In the genomic region with DNA sequence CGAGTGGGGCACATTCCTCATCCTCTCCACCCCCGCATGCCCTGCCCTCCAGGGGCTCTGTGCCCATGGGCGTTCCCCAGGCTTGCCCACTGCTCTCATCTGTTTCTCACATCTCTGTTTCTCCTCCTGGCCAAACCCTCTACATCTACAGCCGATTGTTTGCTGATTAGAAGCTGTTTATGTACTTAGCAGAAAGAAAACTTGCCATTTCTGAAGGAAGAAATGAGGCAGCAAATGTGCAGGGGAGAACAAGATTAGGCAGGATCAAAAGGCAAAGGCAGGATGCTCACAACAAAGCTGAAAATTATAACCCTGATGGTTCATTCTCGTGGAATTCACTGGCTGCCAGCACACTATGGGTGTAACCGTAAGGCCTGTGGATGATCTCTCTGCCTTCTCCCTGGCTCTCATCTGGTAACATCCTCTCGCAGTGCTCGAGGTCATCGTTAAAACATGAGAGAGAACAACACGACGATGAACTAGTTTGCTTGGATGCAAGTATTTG, we compare ENCODE assay signal across 12 cellular contexts.
DNase-seq lines count a peak whose midpoint lies in the region; ATAC-seq and TF ChIP-seq lines count a peak whose summit lies in the region.
"Had no signal": no experiment of that assay in that cellular context is flagged by ENCODE, and none has a peak within 500 bp of the region (broad histone marks: within the 10 kb centered on the region; RNA-seq: fewer than 3 reads in every experiment).

No MANE protein-coding gene starts in this region.

- H3K9me3 ChIP-seq in SJSA1 (replicated peaks) (no peaks in the 10 kb centered on the region), fibroblast of lung (ENCODE audit: control insufficient read depth, insufficient read depth, low read depth, low read length) (no peaks in the 10 kb centered on the region), stomach (no peaks in the 10 kb centered on the region)
- H3K9me3 ChIP-seq: lower lobe of right lung had no signal

- H3K4me1 Mint-ChIP-seq in GM23338, result no peaks in the 10 kb centered on the region; the same call in 2 of the 3 replicates

- peaks cover 2% of the 10 kb centered on the region for H3K27me3 Mint-ChIP-seq in GM23338 (ENCODE audit: insufficient read depth, low read depth, poor library complexity)

- H3K36me3 Mint-ChIP-seq in GM23338 (ENCODE audit: low read depth), result no peaks in the 10 kb centered on the region

- H3K9me3 Mint-ChIP-seq in GM23338, result no peaks in the 10 kb centered on the region; the same call in 2 of the 3 replicates

- H3K27ac Mint-ChIP-seq in GM23338, result no peak overlapping the region

- no peaks in the 10 kb centered on the region for H3F3A ChIP-seq in GM23338 (replicated peaks; ENCODE audit: low read depth)

- H3K4me2 ChIP-seq in GM23338, result no peak overlapping the region
- H3K4me2 ChIP-seq in fibroblast of lung (ENCODE audit: extremely low read depth, insufficient read depth, low read length), result peak overlapping the region; percentile 79

- no peak overlapping the region for H3K4me3 ChIP-seq in GM23338
- H3K4me3 ChIP-seq in SJSA1, result peak overlapping the region; percentile 11
- peak overlapping the region in 1 of 4 experiments; percentile 7 for H3K4me3 ChIP-seq in fibroblast of lung (replicated peaks in 1 of 4; ENCODE audit: control extremely low read depth in 1 of 4, insufficient read depth in 1 of 4, low read depth in 3 of 4, low read length in 4 of 4)
- no peak overlapping the region for H3K4me3 ChIP-seq in skin epidermis
- H3K4me3 ChIP-seq in stomach, result no peak overlapping the region
- H3K4me3 ChIP-seq: K562, lower lobe of right lung had no signal

- TF ChIP-seq EP300 in stomach (IDR thresholded peaks at IDR 0.05), result no peak

- no peaks in the 10 kb centered on the region for H3K4me1 ChIP-seq in GM23338 (ENCODE audit: insufficient read depth)
- peaks cover 29% of the 10 kb centered on the region for H3K4me1 ChIP-seq in SJSA1 (replicated peaks)
- peaks cover 7% of the 10 kb centered on the region for H3K4me1 ChIP-seq in fibroblast of lung (ENCODE audit: control insufficient read depth, extremely low read depth, insufficient read depth, low read length)
- no peaks in the 10 kb centered on the region for H3K4me1 ChIP-seq in stomach
- H3K4me1 ChIP-seq: lower lobe of right lung had no signal

- H3K27ac ChIP-seq in GM23338 (ENCODE audit: low read depth), result no peak overlapping the region
- H3K27ac ChIP-seq in SJSA1, result peak overlapping the region; percentile 93
- peak overlapping the region; percentile 96 for H3K27ac ChIP-seq in fibroblast of lung (ENCODE audit: insufficient read depth, low read length)
- peak overlapping the region in 15 of 21 experiments; percentile 16 to 83 (median 60) for H3K27ac ChIP-seq in skin epidermis
- H3K27ac ChIP-seq in stomach, result no peak overlapping the region
- H3K27ac ChIP-seq: lower lobe of right lung had no signal

- intact Hi-C loops in stomach (cut with DNase I; ENCODE audit: low total_unique reads), result no loop called here

- peak overlapping the region; percentile 45 for H3K9ac ChIP-seq in fibroblast of lung (ENCODE audit: insufficient read depth, low read length)

- 62 to 72% (median 66%) methylated on average over 11 of the region's 11 CpGs for WGBS in stomach, 5 donors

- DNase-seq in GM23338 (ENCODE audit: low spot score) (no peak), SJSA1 (ENCODE audit: low read depth in 1 of 2, low spot score in 2 of 2) (peak; percentile 75 to 81), fibroblast of lung (ENCODE audit: low read depth in 2 of 2) (peak; percentile 85 to 89), stomach (no peak), NCI-H2227 treated with DMSO at 0.1 percent for 48 hours (lab: John Stamatoyannopoulos, UW) (no peak)
- DNase-seq: DMS53, head of caudate nucleus, lower lobe of right lung had no signal

- no peak overlapping the region for H3K4me3 Mint-ChIP-seq in GM23338

- H4K20me1 ChIP-seq in GM23338 (replicated peaks; ENCODE audit: insufficient read depth) (no peaks in the 10 kb centered on the region), fibroblast of lung (ENCODE audit: control insufficient read depth, extremely low read depth, insufficient read depth, low read length) (no peaks in the 10 kb centered on the region)

- H3K79me2 ChIP-seq in GM23338 (replicated peaks; ENCODE audit: insufficient read depth), result no peaks in the 10 kb centered on the region
- no peaks in the 10 kb centered on the region for H3K79me2 ChIP-seq in fibroblast of lung (ENCODE audit: control insufficient read depth, insufficient read depth, low read length)

- no peak for TF ChIP-seq CTCF in GM23338 (conservative IDR thresholded peaks at IDR 0.05; ENCODE audit: low read depth in 2 of 2)
- TF ChIP-seq CTCF in fibroblast of lung (conservative IDR thresholded peaks at IDR 0.05 in 1 of 2, IDR thresholded peaks at IDR 0.05 in 1 of 2; ENCODE audit: low read depth in 1 of 2, low read length in 2 of 2), result no peak
- TF ChIP-seq CTCF in stomach (IDR thresholded peaks at IDR 0.05), result no peak

- H3K36me3 ChIP-seq in GM23338 (ENCODE audit: insufficient read depth) (no peaks in the 10 kb centered on the region), SJSA1 (no peaks in the 10 kb centered on the region), fibroblast of lung (ENCODE audit: control insufficient read depth, insufficient read depth, low read length) (no peaks in the 10 kb centered on the region), stomach (no peaks in the 10 kb centered on the region)
- H3K36me3 ChIP-seq: lower lobe of right lung had no signal

- H3K9me2 ChIP-seq in GM23338 (ENCODE audit: insufficient read depth), result no peaks in the 10 kb centered on the region

- no peak for ATAC-seq in GM23338
- ATAC-seq in HG03565 (IDR thresholded peaks at IDR 0.05; ENCODE audit: unreplicated experiment), result no peak
- ATAC-seq: activated CD4-positive, CD25-positive, alpha-beta regulatory T cell treated with anti-CD3 and anti-CD28 coated beads, Interleukin-2, amount 50 U/mL, for 24 hours; K562; lower lobe of right lung had no signal

- no peak for TF ChIP-seq POLR2A in stomach (IDR thresholded peaks at IDR 0.05)

- H3K27me3 ChIP-seq in GM23338 (ENCODE audit: insufficient read depth), result no peaks in the 10 kb centered on the region
- no peaks in the 10 kb centered on the region for H3K27me3 ChIP-seq in SJSA1 (replicated peaks)
- H3K27me3 ChIP-seq in fibroblast of lung (ENCODE audit: control insufficient read depth, insufficient read depth, low read length), result no peaks in the 10 kb centered on the region
- H3K27me3 ChIP-seq in stomach, result peaks cover 0 to 5% (median 0%) of the 10 kb centered on the region in 3 donors

- peak overlapping the region; percentile 63; the same call in 1 of the 2 replicates for H2AFZ ChIP-seq in GM23338
- H2AFZ ChIP-seq in fibroblast of lung (ENCODE audit: low read length), result peak overlapping the region; percentile 31

TF ChIP-seq in GM23338, 12 proteins besides CTCF, POLR2A, EP300 and RAD21 (continues in another document):
- TF ChIP-seq ZNF114 (CRISPR knock-in tag; IDR thresholded peaks at IDR 0.05) (no peak), CREB1 (CRISPR knock-in tag; IDR thresholded peaks at IDR 0.05; ENCODE audit: low read depth) (no peak), ZNF331 (CRISPR knock-in tag; IDR thresholded peaks at IDR 0.05; ENCODE audit: low read depth) (no peak), NANOG (IDR thresholded peaks at IDR 0.05; ENCODE audit: borderline replicate concordance) (no peak), EZH2phosphoT487 (IDR thresholded peaks at IDR 0.05; ENCODE audit: unreplicated experiment) (no peak), JUNB (IDR thresholded peaks at IDR 0.05; ENCODE audit: unreplicated experiment) (no peak), EZH2 (IDR thresholded peaks at IDR 0.05; ENCODE audit: low read depth, unreplicated experiment) (no peak), STAT1 (IDR thresholded peaks at IDR 0.05; ENCODE audit: unreplicated experiment) (no peak)
- TF ChIP-seq, protein P1, sequence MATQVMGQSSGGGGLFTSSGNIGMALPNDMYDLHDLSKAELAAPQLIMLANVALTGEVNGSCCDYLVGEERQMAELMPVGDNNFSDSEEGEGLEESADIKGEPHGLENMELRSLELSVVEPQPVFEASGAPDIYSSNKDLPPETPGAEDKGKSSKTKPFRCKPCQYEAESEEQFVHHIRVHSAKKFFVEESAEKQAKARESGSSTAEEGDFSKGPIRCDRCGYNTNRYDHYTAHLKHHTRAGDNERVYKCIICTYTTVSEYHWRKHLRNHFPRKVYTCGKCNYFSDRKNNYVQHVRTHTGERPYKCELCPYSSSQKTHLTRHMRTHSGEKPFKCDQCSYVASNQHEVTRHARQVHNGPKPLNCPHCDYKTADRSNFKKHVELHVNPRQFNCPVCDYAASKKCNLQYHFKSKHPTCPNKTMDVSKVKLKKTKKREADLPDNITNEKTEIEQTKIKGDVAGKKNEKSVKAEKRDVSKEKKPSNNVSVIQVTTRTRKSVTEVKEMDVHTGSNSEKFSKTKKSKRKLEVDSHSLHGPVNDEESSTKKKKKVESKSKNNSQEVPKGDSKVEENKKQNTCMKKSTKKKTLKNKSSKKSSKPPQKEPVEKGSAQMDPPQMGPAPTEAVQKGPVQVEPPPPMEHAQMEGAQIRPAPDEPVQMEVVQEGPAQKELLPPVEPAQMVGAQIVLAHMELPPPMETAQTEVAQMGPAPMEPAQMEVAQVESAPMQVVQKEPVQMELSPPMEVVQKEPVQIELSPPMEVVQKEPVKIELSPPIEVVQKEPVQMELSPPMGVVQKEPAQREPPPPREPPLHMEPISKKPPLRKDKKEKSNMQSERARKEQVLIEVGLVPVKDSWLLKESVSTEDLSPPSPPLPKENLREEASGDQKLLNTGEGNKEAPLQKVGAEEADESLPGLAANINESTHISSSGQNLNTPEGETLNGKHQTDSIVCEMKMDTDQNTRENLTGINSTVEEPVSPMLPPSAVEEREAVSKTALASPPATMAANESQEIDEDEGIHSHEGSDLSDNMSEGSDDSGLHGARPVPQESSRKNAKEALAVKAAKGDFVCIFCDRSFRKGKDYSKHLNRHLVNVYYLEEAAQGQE (IDR thresholded peaks at IDR 0.05; ENCODE audit: unreplicated experiment), result no peak
- TF ChIP-seq, protein P2, sequence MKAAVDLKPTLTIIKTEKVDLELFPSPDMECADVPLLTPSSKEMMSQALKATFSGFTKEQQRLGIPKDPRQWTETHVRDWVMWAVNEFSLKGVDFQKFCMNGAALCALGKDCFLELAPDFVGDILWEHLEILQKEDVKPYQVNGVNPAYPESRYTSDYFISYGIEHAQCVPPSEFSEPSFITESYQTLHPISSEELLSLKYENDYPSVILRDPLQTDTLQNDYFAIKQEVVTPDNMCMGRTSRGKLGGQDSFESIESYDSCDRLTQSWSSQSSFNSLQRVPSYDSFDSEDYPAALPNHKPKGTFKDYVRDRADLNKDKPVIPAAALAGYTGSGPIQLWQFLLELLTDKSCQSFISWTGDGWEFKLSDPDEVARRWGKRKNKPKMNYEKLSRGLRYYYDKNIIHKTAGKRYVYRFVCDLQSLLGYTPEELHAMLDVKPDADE (IDR thresholded peaks at IDR 0.05), result no peak

Comparison
In these comparisons a context has a peak if more than half of its experiments do, and no peak if none do; other contexts are left out.
1. DNase-seq: peak in SJSA1 (2 of 2) and fibroblast of lung (2 of 2); none in GM23338 (single experiment), stomach (single experiment) and NCI-H2227 treated with DMSO at 0.1 percent for 48 hours (single experiment).
2. H3K27ac ChIP-seq: peak in SJSA1 (single experiment), fibroblast of lung (single experiment) and skin epidermis (15 of 21); none in GM23338 (single experiment) and stomach (0 of 5).